10 cellular contexts compared by ENCODE assay signal in genomic region chr16:66150691-66151090, GRCh38.
DNase-seq lines count a peak whose midpoint lies in the region; ATAC-seq and TF ChIP-seq lines count a peak whose summit lies in the region.
"Had no signal": no experiment of that assay in that cellular context is flagged by ENCODE, and none has a peak within 500 bp of the region (broad histone marks: within the 10 kb centered on the region; RNA-seq: fewer than 3 reads in every experiment).

No MANE protein-coding gene starts in this region.

- H3K36me3 ChIP-seq in heart left ventricle = no peaks in the 10 kb centered on the region

- intact Hi-C loops in heart left ventricle (cut with DNase I) = no loop called here

- H3K9me3 ChIP-seq in heart left ventricle = no peaks in the 10 kb centered on the region

- peaks cover 0 to 22% (median 5%) of the 10 kb centered on the region in 12 donors for H3K4me1 ChIP-seq in heart left ventricle

- 41 to 76% (median 57%) methylated on average over 1 of the region's 1 CpG for WGBS in heart left ventricle, 4 donors

- no peak overlapping the region for H3K4me3 ChIP-seq in heart left ventricle
- H3K4me3 ChIP-seq in skin epidermis = no peak overlapping the region

- ATAC-seq in GM18868 (IDR thresholded peaks at IDR 0.05; ENCODE audit: unreplicated experiment) (peak; percentile 54), heart left ventricle (peak in 3 of 4 donors; percentile 51 to 72 (median 66))

- no peak for TF ChIP-seq POLR2A in heart left ventricle (IDR thresholded peaks at IDR 0.05)

- no peaks in the 10 kb centered on the region for H3K27me3 ChIP-seq in heart left ventricle

- no peak for TF ChIP-seq CTCF in heart left ventricle (IDR thresholded peaks at IDR 0.05)

- DNase-seq in RPMI8226 = peak; percentile 18
- DNase-seq in heart left ventricle = no peak
- no peak for DNase-seq in ecto neural progenitor cell (ENCODE audit: low spot score)
- DNase-seq in activated CD4-positive, alpha-beta T cell treated with anti-CD3 and anti-CD28 coated beads for 1 hour = no peak
- no peak for DNase-seq in substantia nigra (lab: John Stamatoyannopoulos, UW)
- DNase-seq: activated T-cell treated with anti-CD3 and anti-CD28 coated beads, Interleukin-2, amount 50 U/mL, for 1 hour; central memory CD4-positive, alpha-beta T cell; NCI-H1694 had no signal

- H3K27ac ChIP-seq in heart left ventricle (peak overlapping the region in 5 of 12 donors; percentile 2 to 48 (median 4)), skin epidermis (peak overlapping the region in 14 of 21 experiments; percentile 17 to 79 (median 52)), substantia nigra (ENCODE audit: low read depth, low read length, poor library complexity, severe bottlenecking) (no peak overlapping the region)
